8 cellular contexts compared by ENCODE assay signal in the genomic region with DNA sequence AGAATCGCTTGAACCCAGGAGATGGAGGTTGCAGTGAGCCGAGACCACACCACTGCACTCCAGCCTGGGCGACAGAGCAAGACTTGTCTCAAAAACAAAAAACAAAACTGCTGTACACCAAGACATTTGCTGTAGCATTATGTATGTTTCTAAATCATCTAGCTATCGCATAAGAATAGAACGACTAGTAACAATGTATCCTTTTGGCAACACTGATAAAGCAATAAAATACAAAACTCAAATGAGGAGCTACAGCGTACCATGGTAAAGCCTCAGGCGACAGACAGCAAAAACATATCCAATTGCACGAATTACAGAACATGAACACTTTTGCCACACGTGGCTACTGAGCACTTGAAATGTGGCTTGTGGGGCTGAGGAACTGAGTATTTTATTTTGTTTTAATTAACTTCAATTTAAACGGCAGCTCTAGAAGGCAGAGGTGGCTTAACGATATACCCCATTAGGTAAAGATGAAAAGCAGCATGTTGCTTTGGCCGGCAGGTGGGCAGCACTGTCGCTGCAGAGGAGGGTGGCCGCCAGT. TPM values are rescaled to one million over a fixed set of nuclear protein-coding genes. Genes with fewer than 3 reads are reported as not detected.
DNase-seq lines count a peak whose midpoint lies in the region; ATAC-seq, FAIRE-seq and TF ChIP-seq lines count a peak whose summit lies in the region.

No MANE protein-coding gene starts in this region.

- H3K4me3 Mint-ChIP-seq in astrocyte (ENCODE audit: unreplicated experiment), result peak overlapping the region; percentile 97

- no peaks in the 10 kb centered on the region for H3K9me3 ChIP-seq in A673 (ENCODE audit: low read depth, low read length, poor library complexity, severe bottlenecking)
- no peaks in the 10 kb centered on the region for H3K9me3 ChIP-seq in HEK293 (ENCODE audit: control insufficient read depth, insufficient read depth, low read depth, low read length)
- no peaks in the 10 kb centered on the region for H3K9me3 ChIP-seq in astrocyte (ENCODE audit: insufficient read depth, low read depth, low read length)

- H3K79me1 ChIP-seq in mesendoderm (ENCODE audit: low read length), result peaks cover 24% of the 10 kb centered on the region

- no peak overlapping the region for H2AK5ac ChIP-seq in mesendoderm (ENCODE audit: low read length)

- H3K18ac ChIP-seq in mesendoderm (ENCODE audit: low read length), result no peak overlapping the region

- H3K27me3 ChIP-seq in A673 (replicated peaks; ENCODE audit: insufficient read depth, low read depth, low read length, poor library complexity) (no peaks in the 10 kb centered on the region), astrocyte (ENCODE audit: insufficient read depth, low read length) (no peaks in the 10 kb centered on the region), mesendoderm (ENCODE audit: insufficient read depth, low read length, poor library complexity) (no peaks in the 10 kb centered on the region)

- FAIRE-seq in astrocyte (lab: Jason Lieb, UNC), result no peak

- ATAC-seq in GM18870 (IDR thresholded peaks at IDR 0.05; ENCODE audit: unreplicated experiment), result no peak

- H2BK5ac ChIP-seq in mesendoderm (ENCODE audit: low read length), result no peak overlapping the region

- no peak overlapping the region for H3K56ac ChIP-seq in mesendoderm (ENCODE audit: low read length)

- BruUV-seq in A673 (replicated peaks; lab: Mats Ljungman, UMichigan), result no TSS peak

- no peak for TF ChIP-seq CTCF in A673 (conservative IDR thresholded peaks at IDR 0.05; ENCODE audit: low read depth, low read length)
- no peak; the same call in 1 of the 2 replicates for TF ChIP-seq CTCF in HEK293 (tag by site-specific recombination; IDR thresholded peaks at IDR 0.05)
- TF ChIP-seq CTCF in astrocyte (IDR thresholded peaks at IDR 0.05; ENCODE audit: insufficient read depth, low read depth, low read length), result no peak

- no peaks in the 10 kb centered on the region for H3K9me3 Mint-ChIP-seq in astrocyte (ENCODE audit: unreplicated experiment)

- no CpG with 5 or more reads among the region's 14 CpGs for WGBS in mesendoderm (ENCODE audit: extremely low coverage, insufficient coverage, low lambda C conversion rate)

- peaks cover 5% of the 10 kb centered on the region for H3K36me3 Mint-ChIP-seq in astrocyte (ENCODE audit: low read depth, unreplicated experiment)

- no peak overlapping the region for H3K27ac Mint-ChIP-seq in astrocyte (ENCODE audit: unreplicated experiment)

- no peaks in the 10 kb centered on the region for H3K27me3 Mint-ChIP-seq in astrocyte (ENCODE audit: low read depth, unreplicated experiment)

- no peak overlapping the region for H3K23ac ChIP-seq in mesendoderm (ENCODE audit: low read length)

- POLR2A ChIA-PET in A673 (lab: Charles Lee; ENCODE audit: low non-redundant PET), result no interaction called here
- POLR2A ChIA-PET in HEK293 (lab: Yijun Ruan, JAX), result interaction anchor here (0.6 to 2.2 kb wide), 6 partner anchors 10 to 266 kb away, joined by 3 to 7 read pairs (median 4); partner anchors contain the start of genes LMF2, NCAPH2 and PLXNB2

- peaks cover 16% of the 10 kb centered on the region for H3K36me3 ChIP-seq in A673 (ENCODE audit: insufficient read depth, low read length, poor library complexity, severe bottlenecking)
- H3K36me3 ChIP-seq in HEK293 (ENCODE audit: control insufficient read depth in 2 of 2, insufficient read depth in 1 of 2, low read length in 2 of 2), result peaks cover 25 to 49% of the 10 kb centered on the region in 2 experiments; a peak in 2 of 3 replicates
- no peaks in the 10 kb centered on the region for H3K36me3 ChIP-seq in astrocyte (ENCODE audit: insufficient read depth, low read length)
- peaks cover 3% of the 10 kb centered on the region for H3K36me3 ChIP-seq in mesendoderm (ENCODE audit: control insufficient read depth, insufficient read depth, low read length)

- CTCF ChIA-PET in A673 (lab: Charles Lee) (interaction anchor here (0.6 to 1.0 kb wide), 2 partner anchors 203 to 283 kb away, joined by 3 read pairs; partner anchors contain the start of gene SCO2), HEK293 (lab: Yijun Ruan, JAX) (interaction anchor here (0.6 to 3.6 kb wide), 23 partner anchors 9 to 378 kb away, joined by 3 to 25 read pairs (median 4); partner anchors contain the start of genes HDAC10, PLXNB2 and SCO2)

- H3K4me3 ChIP-seq in A673 (ENCODE audit: low read depth, low read length, poor library complexity, severe bottlenecking), result peak overlapping the region; percentile 98
- H3K4me3 ChIP-seq in HEK293 (ENCODE audit: low read depth, low read length), result peak overlapping the region; percentile 36
- peak overlapping the region; percentile 60 for H3K4me3 ChIP-seq in astrocyte (ENCODE audit: insufficient read depth, low read depth, low read length)
- H3K4me3 ChIP-seq in mesendoderm (ENCODE audit: low read length), result no peak overlapping the region

- no peak overlapping the region for H2AFZ ChIP-seq in astrocyte (ENCODE audit: low read depth, low read length)

- H2BK15ac ChIP-seq in mesendoderm (replicated peaks; ENCODE audit: low read depth), result no peak overlapping the region

- H3K4ac ChIP-seq in mesendoderm (ENCODE audit: low read depth, low read length), result no peak overlapping the region

- H4K5ac ChIP-seq in mesendoderm (ENCODE audit: low read length), result no peak overlapping the region

- H3K79me2 ChIP-seq in astrocyte (ENCODE audit: insufficient read depth, low read length) (peaks cover 89% of the 10 kb centered on the region), mesendoderm (ENCODE audit: control insufficient read depth, insufficient read depth, low read length) (peaks cover 15% of the 10 kb centered on the region)

- H2BK120ac ChIP-seq in mesendoderm (ENCODE audit: low read depth, low read length), result no peak overlapping the region

- H4K20me1 ChIP-seq in astrocyte (ENCODE audit: insufficient read depth, low read length), result peaks cover 67% of the 10 kb centered on the region

- H3K4me1 Mint-ChIP-seq in astrocyte (ENCODE audit: low read depth, unreplicated experiment), result peaks cover 12% of the 10 kb centered on the region

- intact Hi-C loops in A673 (cut with micrococcal nuclease; ENCODE audit: unreplicated experiment), result no loop called here

- DNase-seq in A673 (ENCODE audit: low spot score), result no peak
- no peak for DNase-seq in astrocyte (ENCODE audit: low read depth)
- no peak for DNase-seq in mesendoderm
- DNase-seq in NOMO-1 treated with DMSO at 0.1 percent for 48 hours (lab: John Stamatoyannopoulos, UW; ENCODE audit: unreplicated experiment), result no peak
- DNase-seq in Ammon's horn (ENCODE audit: low spot score), result no peak
- DNase-seq in activated gamma-delta T cell (lab: John Stamatoyannopoulos, UW), result no peak

- H3K27ac ChIP-seq in A673 (ENCODE audit: low read depth, low read length, poor library complexity, severe bottlenecking) (no peak overlapping the region), HEK293 (ENCODE audit: extremely low read depth, low read depth, low read length) (peak overlapping the region; percentile 0; the same call in 1 of the 2 replicates), astrocyte (ENCODE audit: low read depth, low read length) (no peak overlapping the region), mesendoderm (ENCODE audit: low read depth, low read length) (no peak overlapping the region)

- H3K9ac ChIP-seq in astrocyte (ENCODE audit: low read length) (peak overlapping the region; percentile 45), mesendoderm (ENCODE audit: low read length) (peak overlapping the region; percentile 40)

- H3K4me1 ChIP-seq in A673 (ENCODE audit: insufficient read depth, low read length, poor library complexity, severe bottlenecking) (no peaks in the 10 kb centered on the region), HEK293 (ENCODE audit: control insufficient read depth, insufficient read depth, low read length) (peaks cover 3% of the 10 kb centered on the region; the same call in 1 of the 2 replicates), astrocyte (ENCODE audit: insufficient read depth, low read length) (peaks cover 28% of the 10 kb centered on the region), mesendoderm (ENCODE audit: control insufficient read depth, low read depth, low read length) (peaks cover 2% of the 10 kb centered on the region)

- H3K4me2 ChIP-seq in astrocyte (ENCODE audit: low read length) (peak overlapping the region; percentile 99), mesendoderm (ENCODE audit: low read length) (no peak overlapping the region)

- no peak overlapping the region for H4K8ac ChIP-seq in mesendoderm (ENCODE audit: low read depth, low read length)

TF ChIP-seq in HEK293, 187 proteins besides CTCF, POLR2A, EP300 and RAD21 (continues in another document):
- TF ChIP-seq ZNF366 (tag by site-specific recombination; conservative IDR thresholded peaks at IDR 0.05), result peak; percentile 33; the same call in 1 of the 2 replicates
- TF ChIP-seq ZFP41 (tag by site-specific recombination; IDR thresholded peaks at IDR 0.05; ENCODE audit: borderline replicate concordance), result no peak
- TF ChIP-seq ZNF654 (tag by site-specific recombination; IDR thresholded peaks at IDR 0.05; ENCODE audit: low read depth), result no peak
- peak; percentile 11; the same call in 1 of the 2 replicates for TF ChIP-seq ZBTB8A (tag by site-specific recombination; IDR thresholded peaks at IDR 0.05)
- TF ChIP-seq EGR2 (tag by site-specific recombination; IDR thresholded peaks at IDR 0.05; ENCODE audit: low read depth), result no peak
- no peak for TF ChIP-seq ZSCAN5A (tag by site-specific recombination; IDR thresholded peaks at IDR 0.05)

RNA-seq across cellular contexts. Expression of gene TUBGCP6, which starts 2.3 kb away (rescaled TPM):
- total RNA-seq in A673 (2021) (31.0 and 33.1 TPM in 2 replicates), astrocyte (25.4 and 26.3 TPM in 2 replicates)
- 8.0 TPM for polyA plus RNA-seq in mesendoderm (2013, experiment 1 of 2)
- polyA plus RNA-seq in mesendoderm (2013, experiment 2 of 2), result 7.6 TPM

RNA-seq across cellular contexts. Expression of gene HDAC10, which starts 8.6 kb away (rescaled TPM):
- 38.6 and 42.8 TPM in 2 replicates for total RNA-seq in A673 (2021)
- 36.8 and 46.5 TPM in 2 replicates for total RNA-seq in astrocyte
- 8.9 TPM for polyA plus RNA-seq in mesendoderm (2013, experiment 1 of 2)
- 8.2 TPM for polyA plus RNA-seq in mesendoderm (2013, experiment 2 of 2)

RNA-seq across cellular contexts. Expression of gene MAPK12, which starts 19.0 kb away (rescaled TPM):
- 20.8 and 27.5 TPM in 2 replicates for total RNA-seq in A673 (2021)
- 29.1 and 36.4 TPM in 2 replicates for total RNA-seq in astrocyte
- polyA plus RNA-seq in mesendoderm (2013, experiment 1 of 2), result 5.1 TPM
- 5.2 TPM for polyA plus RNA-seq in mesendoderm (2013, experiment 2 of 2)

RNA-seq across cellular contexts. Expression of gene MAPK11, which starts 27.7 kb away (rescaled TPM):
- total RNA-seq in A673 (2021) (5.4 and 10.4 TPM in 2 replicates), astrocyte (19.6 and 22.4 TPM in 2 replicates)
- polyA plus RNA-seq in mesendoderm (2013, experiment 1 of 2), result 0.42 TPM
- 0.36 TPM for polyA plus RNA-seq in mesendoderm (2013, experiment 2 of 2)

RNA-seq across cellular contexts. Expression of gene SELENOO, which starts 41.7 kb away (rescaled TPM):
- 39.2 and 41.3 TPM in 2 replicates for total RNA-seq in A673 (2021)
- 16.9 and 18.5 TPM in 2 replicates for total RNA-seq in astrocyte
- 8.4 TPM for polyA plus RNA-seq in mesendoderm (2013, experiment 1 of 2)
- polyA plus RNA-seq in mesendoderm (2013, experiment 2 of 2), result 8.9 TPM
